In genomic region chr17:28712037-28712704, GRCh38 we compare ENCODE assay signal across 8 cellular contexts. TPM values are rescaled to one million over a fixed set of nuclear protein-coding genes. Genes with fewer than 3 reads are reported as not detected.
DNase-seq lines count a peak whose midpoint lies in the region; ATAC-seq and TF ChIP-seq lines count a peak whose summit lies in the region.

No MANE protein-coding gene starts in this region.

- H3K36me3 ChIP-seq in CD8-positive, alpha-beta memory T cell (ENCODE audit: insufficient read depth, low read length): no peaks in the 10 kb centered on the region
- H3K36me3 ChIP-seq in duodenal mucosa (ENCODE audit: control insufficient read depth in 1 of 2, insufficient read depth in 2 of 2, low read length in 2 of 2) (peaks cover 0 to 8% of the 10 kb centered on the region in 2 donors), thyroid gland (peaks cover 13% of the 10 kb centered on the region in 2 donors)
- H3K36me3 ChIP-seq in naive thymus-derived CD4-positive, alpha-beta T cell (ENCODE audit: control insufficient read depth in 2 of 3, insufficient read depth in 3 of 3, low read length in 3 of 3): no peaks in the 10 kb centered on the region

- peak overlapping the region; percentile 41 to 97 (median 92) for H3K27ac Mint-ChIP-seq in CD8-positive, alpha-beta memory T cell
- H3K27ac Mint-ChIP-seq in naive thymus-derived CD4-positive, alpha-beta T cell: peak overlapping the region; percentile 85 to 98 (median 93)

- H3K9me3 Mint-ChIP-seq in CD8-positive, alpha-beta memory T cell: no peaks in the 10 kb centered on the region
- H3K9me3 Mint-ChIP-seq in naive thymus-derived CD4-positive, alpha-beta T cell: no peaks in the 10 kb centered on the region

- H3K4me3 Mint-ChIP-seq in CD8-positive, alpha-beta memory T cell: peak overlapping the region; percentile 84 to 97 (median 91)
- peak overlapping the region; percentile 76 to 94 (median 90) for H3K4me3 Mint-ChIP-seq in naive thymus-derived CD4-positive, alpha-beta T cell

- peaks cover 0 to 5% (median 0%) of the 10 kb centered on the region in 3 donors for H3K36me3 Mint-ChIP-seq in CD8-positive, alpha-beta memory T cell
- peaks cover 0 to 3% (median 0%) of the 10 kb centered on the region in 5 donors for H3K36me3 Mint-ChIP-seq in naive thymus-derived CD4-positive, alpha-beta T cell

- H3K4me3 ChIP-seq in CD8-positive, alpha-beta memory T cell (ENCODE audit: low read length): peak overlapping the region; percentile 82
- H3K4me3 ChIP-seq in duodenal mucosa (ENCODE audit: low read depth in 1 of 2, low read length in 2 of 2) (peak overlapping the region; percentile 64 to 69), thyroid gland (replicated peaks in 1 of 3) (peak overlapping the region in 1 of 3 donors; percentile 48)
- H3K4me3 ChIP-seq in naive thymus-derived CD4-positive, alpha-beta T cell (ENCODE audit: low read length): peak overlapping the region; percentile 95

- CTCF ChIA-PET in CD8-positive, alpha-beta memory T cell (lab: Charles Lee): interaction anchor here (0.9 to 4.4 kb wide), 5 partner anchors 10 to 51 kb away, joined by 3 to 35 read pairs (median 4); partner anchors contain the start of gene TLCD1
- CTCF ChIA-PET in naive thymus-derived CD4-positive, alpha-beta T cell (lab: Charles Lee): interaction anchor here (0.9 to 2.3 kb wide), 4 partner anchors 15 to 51 kb away, joined by 3 to 15 read pairs (median 4); partner anchors contain the start of gene TLCD1

- no peak for TF ChIP-seq POLR2A in thyroid gland (IDR thresholded peaks at IDR 0.05)

- TF ChIP-seq CTCF in thyroid gland (IDR thresholded peaks at IDR 0.05): no peak

- intact Hi-C loops in naive thymus-derived CD4-positive, alpha-beta T cell (cut with micrococcal nuclease): loop anchor here in 1 of 2 donors (5.0 kb wide), 2 partner anchors 50 to 115 kb away; partner anchors contain the start of genes SDF2, SPAG5 and SUPT6H
- intact Hi-C loops in thyroid gland (cut with DNase I): no loop called here

- POLR2A ChIA-PET in CD8-positive, alpha-beta memory T cell (lab: Charles Lee): interaction anchor here (0.5 to 3.8 kb wide), 8 partner anchors 9 to 239 kb away, joined by 3 to 53 read pairs (median 4); partner anchors contain the start of genes PHF12, RPL23A, SDF2 and SUPT6H
- POLR2A ChIA-PET in naive thymus-derived CD4-positive, alpha-beta T cell (lab: Charles Lee): interaction anchor here (0.9 to 5.2 kb wide), 15 partner anchors 8 to 240 kb away, joined by 3 to 59 read pairs (median 6); partner anchors contain the start of genes ALDOC, BLTP2, NEK8 and PHF12

- H3K9ac ChIP-seq in duodenal mucosa (ENCODE audit: low read depth in 1 of 2, low read length in 2 of 2): peak overlapping the region; percentile 50 to 77

- peaks cover 17% of the 10 kb centered on the region for H3K4me1 ChIP-seq in CD8-positive, alpha-beta memory T cell (ENCODE audit: insufficient read depth, low read length)
- H3K4me1 ChIP-seq in duodenal mucosa (ENCODE audit: control insufficient read depth in 1 of 2, insufficient read depth in 2 of 2, low read length in 2 of 2) (peaks cover 11 to 23% of the 10 kb centered on the region in 2 donors), thyroid gland (peaks cover 14 to 20% of the 10 kb centered on the region in 2 donors)
- H3K4me1 ChIP-seq in naive thymus-derived CD4-positive, alpha-beta T cell (ENCODE audit: control insufficient read depth in 2 of 2, insufficient read depth in 2 of 2, low read length in 2 of 2): peaks cover 9 to 12% of the 10 kb centered on the region in 2 donors

- peak overlapping the region; percentile 83 for H3K27ac ChIP-seq in CD8-positive, alpha-beta memory T cell (ENCODE audit: low read depth, low read length)
- no peak overlapping the region for H3K27ac ChIP-seq in duodenal mucosa (ENCODE audit: low read depth, low read length)
- peak overlapping the region; percentile 83 for H3K27ac ChIP-seq in naive thymus-derived CD4-positive, alpha-beta T cell (ENCODE audit: low read depth, low read length)
- peak overlapping the region in 2 of 3 donors; percentile 78 to 83 for H3K27ac ChIP-seq in thyroid gland

- H3K27me3 Mint-ChIP-seq in CD8-positive, alpha-beta memory T cell: peaks cover 17 to 18% of the 10 kb centered on the region in 2 donors
- H3K27me3 Mint-ChIP-seq in naive thymus-derived CD4-positive, alpha-beta T cell: peaks cover 0 to 14% (median 6%) of the 10 kb centered on the region in 5 donors

- H3K27me3 ChIP-seq in CD8-positive, alpha-beta memory T cell (ENCODE audit: insufficient read depth, low read length, poor library complexity, severe bottlenecking): peaks cover 8% of the 10 kb centered on the region
- H3K27me3 ChIP-seq in duodenal mucosa (ENCODE audit: control insufficient read depth in 1 of 2, insufficient read depth in 2 of 2, low read length in 2 of 2) (no peaks in the 10 kb centered on the region), thyroid gland (no peaks in the 10 kb centered on the region)
- no peaks in the 10 kb centered on the region for H3K27me3 ChIP-seq in naive thymus-derived CD4-positive, alpha-beta T cell (ENCODE audit: control insufficient read depth in 2 of 2, insufficient read depth in 2 of 2, low read length in 2 of 2)

- peaks cover 15 to 23% (median 20%) of the 10 kb centered on the region in 3 donors for H3K4me1 Mint-ChIP-seq in CD8-positive, alpha-beta memory T cell
- peaks cover 12 to 33% (median 19%) of the 10 kb centered on the region in 7 donors for H3K4me1 Mint-ChIP-seq in naive thymus-derived CD4-positive, alpha-beta T cell

- DNase-seq in CD8-positive, alpha-beta memory T cell: peak; percentile 37 to 76 (median 51)
- peak in 8 of 9 donors; percentile 38 to 75 (median 46) for DNase-seq in naive thymus-derived CD4-positive, alpha-beta T cell
- DNase-seq in thyroid gland: no peak
- no peak for DNase-seq in SK-N-DZ (ENCODE audit: low spot score)
- DNase-seq in NCI-H2029 (lab: John Stamatoyannopoulos, UW): no peak

- WGBS in thyroid gland, 2 donors: 58 to 59% methylated on average over 33 to 34 of the region's 34 CpGs

- H3K9me3 ChIP-seq in CD8-positive, alpha-beta memory T cell (ENCODE audit: low read length): no peaks in the 10 kb centered on the region
- H3K9me3 ChIP-seq in duodenal mucosa (ENCODE audit: control insufficient read depth in 1 of 2, low read length in 2 of 2) (no peaks in the 10 kb centered on the region), thyroid gland (no peaks in the 10 kb centered on the region)
- no peaks in the 10 kb centered on the region for H3K9me3 ChIP-seq in naive thymus-derived CD4-positive, alpha-beta T cell (ENCODE audit: control insufficient read depth in 2 of 3, low read length in 3 of 3)

- peak; percentile 24 for ATAC-seq in HG02852 (IDR thresholded peaks at IDR 0.05; ENCODE audit: unreplicated experiment)
- ATAC-seq in activated CD4-positive, CD25-positive, alpha-beta regulatory T cell treated with anti-CD3 and anti-CD28 coated beads, Interleukin-2, amount 50 U/mL, for 24 hours: peak; percentile 39 to 49
- ATAC-seq in naive thymus-derived CD4-positive, alpha-beta T cell: peak; percentile 53

RNA-seq across cellular contexts. Expression of gene PROCA1, which starts 0.5 kb away (rescaled TPM):
- total RNA-seq in CD8-positive, alpha-beta memory T cell: 1 to 10 TPM; 4.7 to 4.9 TPM
- polyA plus RNA-seq in CD8-positive, alpha-beta memory T cell: 1.2 TPM
- 10 to 100 TPM in 2 of 5 experiments, 1 to 10 TPM in 3; 5.2 to 14.4 (median 7.3) TPM for total RNA-seq in naive thymus-derived CD4-positive, alpha-beta T cell
- 1 to 10 TPM in 1 of 2 donors, under 1 TPM in 1; 0.44 to 1.4 TPM for polyA plus RNA-seq in naive thymus-derived CD4-positive, alpha-beta T cell
- total RNA-seq in thyroid gland: 1 to 10 TPM in 2 of 4 donors, under 1 TPM in 1, not detected in 1; 0.46 to 4.3 (median 1.1) TPM
- polyA plus RNA-seq in SK-N-DZ (2014; cell fraction: cytosol; rRNA removed): 7.0 and 13.4 TPM in 2 replicates
- 35.6 and 40.0 TPM in 2 replicates for polyA plus RNA-seq in SK-N-DZ (2014; cell fraction: nucleus; rRNA removed)

RNA-seq across cellular contexts. Expression of gene RAB34, which starts 5.5 kb away (rescaled TPM):
- total RNA-seq in CD8-positive, alpha-beta memory T cell: 1 to 10 TPM; 7.9 to 8.3 TPM
- 2.6 TPM for polyA plus RNA-seq in CD8-positive, alpha-beta memory T cell
- 10 to 100 TPM; 11.0 to 50.2 (median 16.4) TPM for total RNA-seq in naive thymus-derived CD4-positive, alpha-beta T cell
- polyA plus RNA-seq in naive thymus-derived CD4-positive, alpha-beta T cell: 10 to 100 TPM; 12.2 to 19.2 TPM
- total RNA-seq in thyroid gland: 100 to 1,000 TPM; 136 to 186 (median 159) TPM
- polyA plus RNA-seq in SK-N-DZ (2014; cell fraction: cytosol; rRNA removed): 50.8 and 51.5 TPM in 2 replicates
- 124 and 148 TPM in 2 replicates for polyA plus RNA-seq in SK-N-DZ (2014; cell fraction: nucleus; rRNA removed)

RNA-seq across cellular contexts. Expression of gene RPL23A, which starts 7.6 kb away (rescaled TPM):
- 1,000 to 10,000 TPM; 2,670 to 2,692 TPM for total RNA-seq in CD8-positive, alpha-beta memory T cell
- polyA plus RNA-seq in CD8-positive, alpha-beta memory T cell: 5,358 TPM
- total RNA-seq in naive thymus-derived CD4-positive, alpha-beta T cell: 1,000 to 10,000 TPM; 1,887 to 3,452 (median 3,095) TPM
- polyA plus RNA-seq in naive thymus-derived CD4-positive, alpha-beta T cell: 1,000 to 10,000 TPM; 5,029 to 6,337 TPM
- total RNA-seq in thyroid gland: 100 to 1,000 TPM; 181 to 750 (median 443) TPM
- 1,168 and 1,695 TPM in 2 replicates for polyA plus RNA-seq in SK-N-DZ (2014; cell fraction: cytosol; rRNA removed)
- polyA plus RNA-seq in SK-N-DZ (2014; cell fraction: nucleus; rRNA removed): 853 and 1,299 TPM in 2 replicates

RNA-seq across cellular contexts. Expression of gene TLCD1, which starts 13.9 kb away (rescaled TPM):
- 10 to 100 TPM; 36.5 to 38.9 TPM for total RNA-seq in CD8-positive, alpha-beta memory T cell
- not detected for polyA plus RNA-seq in CD8-positive, alpha-beta memory T cell
- total RNA-seq in naive thymus-derived CD4-positive, alpha-beta T cell: 1 to 10 TPM in 1 of 5 experiments, under 1 TPM in 2, not detected in 2; 0.69 to 3.0 (median 0.79) TPM
- polyA plus RNA-seq in naive thymus-derived CD4-positive, alpha-beta T cell: not detected
- total RNA-seq in thyroid gland: 10 to 100 TPM in 1 of 4 donors, 1 to 10 TPM in 3; 1.6 to 21.4 (median 5.1) TPM
- 8.8 and 11.8 TPM in 2 replicates for polyA plus RNA-seq in SK-N-DZ (2014; cell fraction: cytosol; rRNA removed)
- 7.4 and 7.6 TPM in 2 replicates for polyA plus RNA-seq in SK-N-DZ (2014; cell fraction: nucleus; rRNA removed)

RNA-seq across cellular contexts. Expression of gene NEK8, which starts 16.4 kb away (rescaled TPM):
- total RNA-seq in CD8-positive, alpha-beta memory T cell: 1 to 10 TPM; 8.0 to 8.8 TPM
- 2.5 TPM for polyA plus RNA-seq in CD8-positive, alpha-beta memory T cell
- total RNA-seq in naive thymus-derived CD4-positive, alpha-beta T cell: 10 to 100 TPM in 3 of 5 experiments, 1 to 10 TPM in 2; 7.5 to 12.8 (median 11.3) TPM
- 1 to 10 TPM; 3.3 to 4.5 TPM for polyA plus RNA-seq in naive thymus-derived CD4-positive, alpha-beta T cell
- total RNA-seq in thyroid gland: 10 to 100 TPM in 1 of 4 donors, 1 to 10 TPM in 3; 3.9 to 14.0 (median 8.1) TPM
- 1.6 and 6.7 TPM in 2 replicates for polyA plus RNA-seq in SK-N-DZ (2014; cell fraction: cytosol; rRNA removed)
- polyA plus RNA-seq in SK-N-DZ (2014; cell fraction: nucleus; rRNA removed): 3.6 and 8.4 TPM in 2 replicates

Comparison
In these comparisons a context has a peak if more than half of its experiments do, and no peak if none do; other contexts are left out.
1. DNase-seq: peak in CD8-positive, alpha-beta memory T cell (5 of 5) and naive thymus-derived CD4-positive, alpha-beta T cell (8 of 9); none in thyroid gland (0 of 2), SK-N-DZ (single experiment) and NCI-H2029 (single experiment).
2. Peak in every context shown above with its lines, with median percentiles within 50 percentile points of each other: ATAC-seq.